ENCODE assay signal across 8 cellular contexts in the genomic region with DNA sequence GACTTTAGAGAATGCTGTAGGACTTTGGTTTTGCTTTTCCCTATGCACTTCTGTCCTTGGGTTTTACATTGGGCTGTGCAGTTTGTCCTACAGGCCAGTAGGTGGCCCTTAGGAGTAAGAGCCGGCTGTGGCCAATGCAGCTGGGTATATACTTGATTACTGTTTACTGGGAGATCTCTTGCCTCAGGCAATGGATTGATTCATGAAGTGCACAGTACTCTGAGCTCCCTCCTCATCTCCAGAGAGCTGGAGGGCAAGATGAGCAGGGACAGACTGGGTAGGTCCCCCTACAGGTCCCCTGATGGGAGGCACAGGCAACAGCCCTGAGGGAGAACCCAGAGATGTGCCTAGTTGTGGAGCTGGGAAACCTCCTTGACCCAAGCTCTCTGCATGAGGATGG.
DNase-seq lines count a peak whose midpoint lies in the region; ATAC-seq and FAIRE-seq lines count a peak whose summit lies in the region.

No MANE protein-coding gene starts in this region.

- no peak for FAIRE-seq in small intestine (lab: Jason Lieb, UNC)

- no peaks in the 10 kb centered on the region for H3K9me3 ChIP-seq in small intestine (ENCODE audit: control insufficient read depth, low read depth)

- ATAC-seq in GM21423 (IDR thresholded peaks at IDR 0.05; ENCODE audit: unreplicated experiment) (peak; percentile 92), HG03521 (IDR thresholded peaks at IDR 0.05; ENCODE audit: unreplicated experiment) (peak; percentile 88)

- H3K27ac ChIP-seq in small intestine (ENCODE audit: low read depth in 1 of 2, low read length in 1 of 2): no peak overlapping the region

- DNase-seq in activated CD4-positive, alpha-beta T cell treated with anti-CD3 and anti-CD28 coated beads for 48 hours: peak; percentile 28
- no peak for DNase-seq in activated CD4-positive, alpha-beta T cell treated with anti-CD3 and anti-CD28 coated beads, Interleukin-2, amount 50 U/mL, for 1 hour
- DNase-seq in SW 1271 (lab: John Stamatoyannopoulos, UW) (peak; percentile 2 to 23), germinal center (ENCODE audit: low spot score) (peak; percentile 7), small intestine (peak; percentile 43), hippocampal formation (lab: John Stamatoyannopoulos, UW) (no peak)

- no peak overlapping the region for H3K4me3 ChIP-seq in small intestine (ENCODE audit: low read depth in 1 of 2, low read length in 2 of 2)

- no peaks in the 10 kb centered on the region for H3K36me3 ChIP-seq in small intestine (ENCODE audit: control insufficient read depth in 2 of 2, insufficient read depth in 2 of 2, low read length in 2 of 2)

- H3K27me3 ChIP-seq in small intestine (ENCODE audit: control insufficient read depth in 2 of 2, insufficient read depth in 2 of 2, low read length in 2 of 2): no peaks in the 10 kb centered on the region

- 0 to 4% (median 0%) methylated on average over 1 of the region's 1 CpG for WGBS in small intestine, 3 donors

- H3K4me1 ChIP-seq in small intestine (ENCODE audit: control insufficient read depth in 2 of 2, insufficient read depth in 1 of 2, low read depth in 1 of 2, low read length in 1 of 2): no peaks in the 10 kb centered on the region

Comparison
In these comparisons a context has a peak if more than half of its experiments do, and no peak if none do; other contexts are left out.
1. DNase-seq: peak in activated CD4-positive, alpha-beta T cell treated with anti-CD3 and anti-CD28 coated beads for 48 hours (single experiment), SW 1271 (2 of 2), germinal center (single experiment) and small intestine (single experiment); none in activated CD4-positive, alpha-beta T cell treated with anti-CD3 and anti-CD28 coated beads, Interleukin-2, amount 50 U/mL, for 1 hour (single experiment) and hippocampal formation (0 of 2).